10 cellular contexts compared by ENCODE assay signal in genomic region chr7:123126171-123126570, GRCh38.
"Had no signal": no experiment of that assay in that cellular context is flagged by ENCODE, and none has a peak within 500 bp of the region (broad histone marks: within the 10 kb centered on the region; RNA-seq: fewer than 3 reads in every experiment).

No MANE protein-coding gene starts in this region.

- H3K36me3 ChIP-seq: HAP-1 had no signal

- H3K4me3 ChIP-seq: GM23248, GM23338, HAP-1 had no signal

- DNase-seq: GM23248, GOT3, H9, HCEC 1CT, HFFc6 had no signal

- ATAC-seq: GM23338, HCT116 had no signal

- FAIRE-seq: H1, H54 had no signal
